ENCODE assay signal across 1 cellular context in genomic region chr5:157535042-157535865, GRCh38.
TF ChIP-seq lines count a peak whose summit lies in the region.

No MANE protein-coding gene starts in this region.

TF ChIP-seq in K562, 482 proteins besides CTCF, POLR2A, EP300 and RAD21 (continued from another document and continues in another):
- TF ChIP-seq PTRF (tag; IDR thresholded peaks at IDR 0.05) (peak; percentile 61; the same call in 1 of the 2 replicates), KHSRP (IDR thresholded peaks at IDR 0.05) (no peak), ZKSCAN3 (CRISPR knock-in tag; IDR thresholded peaks at IDR 0.05) (no peak), ZNF12 (CRISPR knock-in tag; IDR thresholded peaks at IDR 0.05) (no peak), ZNF668 (CRISPR knock-in tag; IDR thresholded peaks at IDR 0.05) (no peak), BRD4 (IDR thresholded peaks at IDR 0.05) (no peak), SMC3 (conservative IDR thresholded peaks at IDR 0.05; ENCODE audit: insufficient read depth, low read depth, low read length) (no peak), SETDB1 (IDR thresholded peaks at IDR 0.05; ENCODE audit: low read length) (no peak), E2F1 (CRISPR knock-in tag; IDR thresholded peaks at IDR 0.05) (no peak), ZNF224 (CRISPR knock-in tag; IDR thresholded peaks at IDR 0.05) (no peak), MTF1 (CRISPR knock-in tag; IDR thresholded peaks at IDR 0.05; ENCODE audit: borderline replicate concordance) (no peak), SP2 (IDR thresholded peaks at IDR 0.05; ENCODE audit: extremely low read depth, low read depth, low read length, poor library complexity, severe bottlenecking) (no peak), ZC3H11A (IDR thresholded peaks at IDR 0.05; ENCODE audit: low read depth, low read length) (no peak), HNRNPH1 (optimal IDR thresholded peaks at IDR 0.05; ENCODE audit: low read depth, low read length) (no peak), MTA3 (IDR thresholded peaks at IDR 0.05; ENCODE audit: borderline replicate concordance) (no peak), ARNT (IDR thresholded peaks at IDR 0.05) (no peak), IFI16 (CRISPR knock-in tag; IDR thresholded peaks at IDR 0.05) (no peak), SRSF1 (IDR thresholded peaks at IDR 0.05; ENCODE audit: low read depth, low read length) (no peak), ZNF785 (CRISPR knock-in tag; IDR thresholded peaks at IDR 0.05) (no peak), ZNF263 (CRISPR knock-in tag; IDR thresholded peaks at IDR 0.05; ENCODE audit: borderline replicate concordance) (no peak), ARID1B (IDR thresholded peaks at IDR 0.05) (peak; percentile 81), ZNF217 (CRISPR knock-in tag; IDR thresholded peaks at IDR 0.05) (no peak), ETV1 (tag; conservative IDR thresholded peaks at IDR 0.05; ENCODE audit: low read depth) (no peak), SREBF1 (IDR thresholded peaks at IDR 0.05; ENCODE audit: borderline replicate concordance, low read depth, low read length) (no peak), EGR1 (conservative IDR thresholded peaks at IDR 0.05) (no peak), SMAD4 (CRISPR knock-in tag; conservative IDR thresholded peaks at IDR 0.05) (peak; percentile 86), HBP1 (CRISPR knock-in tag; IDR thresholded peaks at IDR 0.05) (no peak), USF1 (CRISPR knock-in tag; IDR thresholded peaks at IDR 0.05) (no peak), MAFK (IDR thresholded peaks at IDR 0.05; ENCODE audit: low read length) (no peak), CEBPB (tag; IDR thresholded peaks at IDR 0.05) (peak; percentile 44; the same call in 1 of the 2 replicates), TEAD1 (CRISPR knock-in tag; IDR thresholded peaks at IDR 0.05) (no peak), ZNF3 (CRISPR knock-in tag; IDR thresholded peaks at IDR 0.05) (no peak), POLR3A (IDR thresholded peaks at IDR 0.05; ENCODE audit: borderline replicate concordance, extremely low read depth, insufficient read depth, insufficient read length) (no peak), NUFIP1 (IDR thresholded peaks at IDR 0.05; ENCODE audit: partially characterized antibody) (no peak), BRD9 (IDR thresholded peaks at IDR 0.05; ENCODE audit: low read depth, partially characterized antibody) (peak; percentile 95), ILF3 (IDR thresholded peaks at IDR 0.05; ENCODE audit: borderline replicate concordance) (no peak), BCL6 (CRISPR knock-in tag; IDR thresholded peaks at IDR 0.05) (no peak), CC2D1A (IDR thresholded peaks at IDR 0.05) (no peak), TAF1 (IDR thresholded peaks at IDR 0.05; ENCODE audit: control insufficient read depth, extremely low read depth, insufficient read depth, low read length, severe bottlenecking) (no peak), SFPQ (IDR thresholded peaks at IDR 0.05; ENCODE audit: low read depth, low read length) (no peak), DPF2 (IDR thresholded peaks at IDR 0.05) (peak; percentile 68), U2AF1 (optimal IDR thresholded peaks at IDR 0.05; ENCODE audit: low read depth, low read length) (no peak), DIDO1 (tag; IDR thresholded peaks at IDR 0.05; ENCODE audit: low read depth) (no peak), CEBPG (CRISPR knock-in tag; IDR thresholded peaks at IDR 0.05) (no peak), CEBPG (tag; conservative IDR thresholded peaks at IDR 0.05 in 1 of 2, IDR thresholded peaks at IDR 0.05 in 1 of 2) (no peak), FIP1L1 (IDR thresholded peaks at IDR 0.05; ENCODE audit: low read depth, low read length, poor library complexity, severe bottlenecking) (no peak), NFIX (CRISPR knock-in tag; IDR thresholded peaks at IDR 0.05; ENCODE audit: low read depth) (no peak), TEAD4 (IDR thresholded peaks at IDR 0.05; ENCODE audit: low read length) (peak; percentile 52; the same call in 1 of the 2 replicates), TEAD4 (CRISPR knock-in tag; IDR thresholded peaks at IDR 0.05; ENCODE audit: borderline replicate concordance) (no peak), SRSF3 (IDR thresholded peaks at IDR 0.05; ENCODE audit: insufficient read depth, low read length) (no peak), LEF1 (IDR thresholded peaks at IDR 0.05) (no peak), ZBTB17 (CRISPR knock-in tag; IDR thresholded peaks at IDR 0.05) (no peak), GTF2F1 (IDR thresholded peaks at IDR 0.05; ENCODE audit: low read depth, low read length) (no peak), RAD51 (IDR thresholded peaks at IDR 0.05; ENCODE audit: borderline replicate concordance, low read depth) (no peak), SMARCB1 (IDR thresholded peaks at IDR 0.05; ENCODE audit: insufficient read length, low read depth) (no peak), CCAR2 (IDR thresholded peaks at IDR 0.05; ENCODE audit: low read depth, low read length) (no peak), CBX3 (IDR thresholded peaks at IDR 0.05; ENCODE audit: borderline replicate concordance in 1 of 2, low read length in 2 of 2) (no peak), CBFA2T3 (IDR thresholded peaks at IDR 0.05) (peak; percentile 69), ESRRB (CRISPR knock-in tag; IDR thresholded peaks at IDR 0.05; ENCODE audit: borderline replicate concordance) (no peak), JUND (IDR thresholded peaks at IDR 0.05; ENCODE audit: borderline replicate concordance, low read depth, low read length) (no peak; the same call in 1 of the 2 replicates), JUND (tag; IDR thresholded peaks at IDR 0.05; ENCODE audit: borderline replicate concordance, low read depth, low read length) (peak; percentile 77; the same call in 2 of the 3 replicates)
- TF ChIP-seq, protein P1, sequence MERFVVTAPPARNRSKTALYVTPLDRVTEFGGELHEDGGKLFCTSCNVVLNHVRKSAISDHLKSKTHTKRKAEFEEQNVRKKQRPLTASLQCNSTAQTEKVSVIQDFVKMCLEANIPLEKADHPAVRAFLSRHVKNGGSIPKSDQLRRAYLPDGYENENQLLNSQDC (CRISPR knock-in tag; IDR thresholded peaks at IDR 0.05): no peak
- TF ChIP-seq, protein P2, sequence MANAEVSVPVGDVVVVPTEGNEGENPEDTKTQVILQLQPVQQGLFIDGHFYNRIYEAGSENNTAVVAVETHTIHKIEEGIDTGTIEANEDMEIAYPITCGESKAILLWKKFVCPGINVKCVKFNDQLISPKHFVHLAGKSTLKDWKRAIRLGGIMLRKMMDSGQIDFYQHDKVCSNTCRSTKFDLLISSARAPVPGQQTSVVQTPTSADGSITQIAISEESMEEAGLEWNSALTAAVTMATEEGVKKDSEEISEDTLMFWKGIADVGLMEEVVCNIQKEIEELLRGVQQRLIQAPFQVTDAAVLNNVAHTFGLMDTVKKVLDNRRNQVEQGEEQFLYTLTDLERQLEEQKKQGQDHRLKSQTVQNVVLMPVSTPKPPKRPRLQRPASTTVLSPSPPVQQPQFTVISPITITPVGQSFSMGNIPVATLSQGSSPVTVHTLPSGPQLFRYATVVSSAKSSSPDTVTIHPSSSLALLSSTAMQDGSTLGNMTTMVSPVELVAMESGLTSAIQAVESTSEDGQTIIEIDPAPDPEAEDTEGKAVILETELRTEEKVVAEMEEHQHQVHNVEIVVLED (CRISPR knock-in tag; IDR thresholded peaks at IDR 0.05): no peak
- TF ChIP-seq, protein P3, sequence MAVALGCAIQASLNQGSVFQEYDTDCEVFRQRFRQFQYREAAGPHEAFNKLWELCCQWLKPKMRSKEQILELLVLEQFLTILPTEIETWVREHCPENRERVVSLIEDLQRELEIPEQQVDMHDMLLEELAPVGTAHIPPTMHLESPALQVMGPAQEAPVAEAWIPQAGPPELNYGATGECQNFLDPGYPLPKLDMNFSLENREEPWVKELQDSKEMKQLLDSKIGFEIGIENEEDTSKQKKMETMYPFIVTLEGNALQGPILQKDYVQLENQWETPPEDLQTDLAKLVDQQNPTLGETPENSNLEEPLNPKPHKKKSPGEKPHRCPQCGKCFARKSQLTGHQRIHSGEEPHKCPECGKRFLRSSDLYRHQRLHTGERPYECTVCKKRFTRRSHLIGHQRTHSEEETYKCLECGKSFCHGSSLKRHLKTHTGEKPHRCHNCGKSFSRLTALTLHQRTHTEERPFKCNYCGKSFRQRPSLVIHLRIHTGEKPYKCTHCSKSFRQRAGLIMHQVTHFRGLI (CRISPR knock-in tag; IDR thresholded peaks at IDR 0.05): no peak
- TF ChIP-seq, protein P4, sequence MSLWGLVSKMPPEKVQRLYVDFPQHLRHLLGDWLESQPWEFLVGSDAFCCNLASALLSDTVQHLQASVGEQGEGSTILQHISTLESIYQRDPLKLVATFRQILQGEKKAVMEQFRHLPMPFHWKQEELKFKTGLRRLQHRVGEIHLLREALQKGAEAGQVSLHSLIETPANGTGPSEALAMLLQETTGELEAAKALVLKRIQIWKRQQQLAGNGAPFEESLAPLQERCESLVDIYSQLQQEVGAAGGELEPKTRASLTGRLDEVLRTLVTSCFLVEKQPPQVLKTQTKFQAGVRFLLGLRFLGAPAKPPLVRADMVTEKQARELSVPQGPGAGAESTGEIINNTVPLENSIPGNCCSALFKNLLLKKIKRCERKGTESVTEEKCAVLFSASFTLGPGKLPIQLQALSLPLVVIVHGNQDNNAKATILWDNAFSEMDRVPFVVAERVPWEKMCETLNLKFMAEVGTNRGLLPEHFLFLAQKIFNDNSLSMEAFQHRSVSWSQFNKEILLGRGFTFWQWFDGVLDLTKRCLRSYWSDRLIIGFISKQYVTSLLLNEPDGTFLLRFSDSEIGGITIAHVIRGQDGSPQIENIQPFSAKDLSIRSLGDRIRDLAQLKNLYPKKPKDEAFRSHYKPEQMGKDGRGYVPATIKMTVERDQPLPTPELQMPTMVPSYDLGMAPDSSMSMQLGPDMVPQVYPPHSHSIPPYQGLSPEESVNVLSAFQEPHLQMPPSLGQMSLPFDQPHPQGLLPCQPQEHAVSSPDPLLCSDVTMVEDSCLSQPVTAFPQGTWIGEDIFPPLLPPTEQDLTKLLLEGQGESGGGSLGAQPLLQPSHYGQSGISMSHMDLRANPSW (CRISPR knock-in tag; IDR thresholded peaks at IDR 0.05): no peak
- TF ChIP-seq, protein P5, sequence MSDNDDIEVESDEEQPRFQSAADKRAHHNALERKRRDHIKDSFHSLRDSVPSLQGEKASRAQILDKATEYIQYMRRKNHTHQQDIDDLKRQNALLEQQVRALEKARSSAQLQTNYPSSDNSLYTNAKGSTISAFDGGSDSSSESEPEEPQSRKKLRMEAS (CRISPR knock-in tag; IDR thresholded peaks at IDR 0.05): no peak
